In the genomic region with DNA sequence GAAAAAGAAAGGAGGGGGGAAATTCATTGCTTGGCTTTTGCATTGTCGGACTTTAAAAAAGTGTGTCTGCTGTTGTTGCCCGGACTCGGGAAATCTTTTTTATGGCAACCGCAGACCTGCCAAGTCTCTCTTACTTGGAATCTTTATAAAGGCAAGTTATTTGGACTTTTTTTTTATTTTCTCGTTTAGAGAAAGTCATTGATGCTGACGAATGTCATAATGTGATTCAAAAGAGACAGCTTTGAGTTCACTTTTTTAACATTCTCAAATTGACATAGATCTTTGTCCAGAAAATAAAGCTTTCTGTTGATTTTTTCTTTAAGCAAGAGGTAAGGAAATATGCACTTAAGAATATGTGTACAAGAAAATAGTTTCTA, we compare ENCODE assay signal across 8 cellular contexts. TPM values are rescaled to one million over a fixed set of nuclear protein-coding genes. Genes with fewer than 3 reads are reported as not detected.
A peak's percentile ranks its signal among the peaks of the same experiment; 100 is the strongest.
DNase-seq lines count a peak whose midpoint lies in the region; ATAC-seq and TF ChIP-seq lines count a peak whose summit lies in the region.

No MANE protein-coding gene starts in this region.

- DNase-seq in left ventricle myocardium inferior: no peak
- no peak for DNase-seq in Right ventricle myocardium superior
- DNase-seq in choroid plexus epithelial cell (ENCODE audit: low read depth): no peak
- DNase-seq in naive B cell: no peak
- DNase-seq in aorta: no peak
- DNase-seq in stimulated activated CD4-positive, alpha-beta T cell treated with anti-CD3 and anti-CD28 coated beads, Interleukin-4, amount 100 ng/mL, for 1 hour: no peak
- no peak for DNase-seq in DMS114 treated with DMSO at 0.1 percent for 48 hours (lab: John Stamatoyannopoulos, UW; ENCODE audit: unreplicated experiment)
- DNase-seq in NCI-H1417 treated with DMSO at 0.1 percent for 48 hours (lab: John Stamatoyannopoulos, UW): no peak

- no peak for TF ChIP-seq CTCF in left ventricle myocardium inferior (IDR thresholded peaks at IDR 0.05; ENCODE audit: borderline replicate concordance)
- no peak for TF ChIP-seq CTCF in choroid plexus epithelial cell (conservative IDR thresholded peaks at IDR 0.05; ENCODE audit: low read depth, low read length)

- H3K27me3 ChIP-seq in left ventricle myocardium inferior (ENCODE audit: low read depth): no peaks in the 10 kb centered on the region
- no peaks in the 10 kb centered on the region for H3K27me3 ChIP-seq in aorta (ENCODE audit: control insufficient read depth in 1 of 2, insufficient read depth in 2 of 2, low read length in 1 of 2)

- H3K27ac ChIP-seq in left ventricle myocardium inferior (replicated peaks) (peak overlapping the region; percentile 96), aorta (ENCODE audit: low read depth in 1 of 2, low read length in 2 of 2) (no peak overlapping the region)

- H3K9me3 ChIP-seq in left ventricle myocardium inferior (replicated peaks) (no peaks in the 10 kb centered on the region), aorta (ENCODE audit: control insufficient read depth, low read length) (no peaks in the 10 kb centered on the region)

- H3K4me1 Mint-ChIP-seq in naive B cell: peaks cover 16 to 18% (median 17%) of the 10 kb centered on the region in 3 donors

- H3K36me3 Mint-ChIP-seq in naive B cell: peaks cover 0 to 8% of the 10 kb centered on the region in 2 donors

- H3K9me3 Mint-ChIP-seq in naive B cell: peaks cover 0 to 14% (median 0%) of the 10 kb centered on the region in 7 donors

- no peak for ATAC-seq in Right ventricle myocardium superior (ENCODE audit: poor library complexity)
- ATAC-seq in naive B cell (ENCODE audit: low read depth in 2 of 2): no peak
- no peak for ATAC-seq in aorta (ENCODE audit: low FRiP score)

- H3K27me3 Mint-ChIP-seq in naive B cell: peaks cover 28 to 32% (median 29%) of the 10 kb centered on the region in 3 donors

- peak overlapping the region in 7 of 8 donors; percentile 74 to 94 (median 85) for H3K4me3 Mint-ChIP-seq in naive B cell

- intact Hi-C loops in left ventricle myocardium inferior (cut with micrococcal nuclease) (no loop called here), Right ventricle myocardium superior (cut with DNase I) (loop anchor here (5.0 to 10.0 kb wide), 3 partner anchors 65 to 958 kb away; a partner anchor contains a TSS), aorta (cut with DNase I) (loop anchor here (5.0 to 10.0 kb wide), 5 partner anchors 120 to 958 kb away; a partner anchor contains a TSS)

- H3K4me1 ChIP-seq in left ventricle myocardium inferior (peaks cover 35% of the 10 kb centered on the region), aorta (ENCODE audit: control insufficient read depth in 1 of 2, insufficient read depth in 2 of 2, low read length in 2 of 2) (no peaks in the 10 kb centered on the region)

- peak overlapping the region in 1 of 6 donors; percentile 47 for H3K27ac Mint-ChIP-seq in naive B cell

- H3K36me3 ChIP-seq in left ventricle myocardium inferior: no peaks in the 10 kb centered on the region
- H3K36me3 ChIP-seq in aorta (ENCODE audit: control insufficient read depth in 1 of 2, insufficient read depth in 2 of 2, low read length in 1 of 2): no peaks in the 10 kb centered on the region

- WGBS in aorta, 2 donors: 1 to 2% methylated on average over 6 of the region's 6 CpGs

- peak overlapping the region; percentile 81 for H3K4me3 ChIP-seq in left ventricle myocardium inferior
- peak overlapping the region; percentile 43 for H3K4me3 ChIP-seq in choroid plexus epithelial cell (ENCODE audit: low read depth, low read length)
- peak overlapping the region; percentile 84 to 92 for H3K4me3 ChIP-seq in aorta (ENCODE audit: low read length in 2 of 2)

RNA-seq across cellular contexts. Expression of a gene that starts 0.7 kb away (rescaled TPM):
- total RNA-seq in left ventricle myocardium inferior (10.3 TPM), Right ventricle myocardium superior (24.5 TPM), aorta (10 to 100 TPM; 26.4 to 88.7 TPM)
- polyA plus RNA-seq in naive B cell (ENCODE audit: low read depth in 6 of 6) (under 1 TPM in 3 of 6 donors, not detected in 3; 0.07 to 0.24 (median 0.11) TPM), aorta (1 to 10 TPM in 1 of 2 donors, under 1 TPM in 1; 0.84 to 2.9 TPM)
